In genomic region chr9:93507780-93508179, GRCh38 we compare ENCODE assay signal across 28 cellular contexts. TPM values are rescaled to one million over a fixed set of nuclear protein-coding genes. Genes with fewer than 3 reads are reported as not detected.
DNase-seq lines count a peak whose midpoint lies in the region; ATAC-seq and TF ChIP-seq lines count a peak whose summit lies in the region.
"Had no signal": no experiment of that assay in that cellular context is flagged by ENCODE, and none has a peak within 500 bp of the region (broad histone marks: within the 10 kb centered on the region; RNA-seq: fewer than 3 reads in every experiment).

No MANE protein-coding gene starts in this region.

- intact Hi-C loops in uterus (cut with DNase I; ENCODE audit: low total_unique reads), result no loop called here
- intact Hi-C loops in posterior vena cava (cut with DNase I), result no loop called here

- H3K36me3 ChIP-seq in uterus, result no peaks in the 10 kb centered on the region
- H3K36me3 ChIP-seq: ovary, right atrium auricular region, vagina had no signal

- no peaks in the 10 kb centered on the region for H3K27me3 Mint-ChIP-seq in stimulated activated naive CD8-positive, alpha-beta T cell treated with anti-CD3 and anti-CD28 coated beads, Interleukin-15, amount 100 ng/mL, for 72 hours
- no peaks in the 10 kb centered on the region for H3K27me3 Mint-ChIP-seq in activated CD8-positive, alpha-beta T cell treated with anti-CD3 and anti-CD28 coated beads, Interleukin-2, amount 10 ng/mL, durations not matched to agents 7 days and 5 days (ENCODE audit: low read depth)
- no peaks in the 10 kb centered on the region for H3K27me3 Mint-ChIP-seq in immature natural killer cell (ENCODE audit: low read depth in 3 of 3)
- H3K27me3 Mint-ChIP-seq: naive thymus-derived CD4-positive, alpha-beta T cell had no signal

- POLR2A ChIA-PET in activated CD8-positive, alpha-beta T cell treated with anti-CD3 and anti-CD28 coated beads, Interleukin-2, amount 10 ng/mL, durations not matched to agents 7 days and 5 days (lab: Charles Lee), result no interaction called here

- H3K36me3 Mint-ChIP-seq in activated CD8-positive, alpha-beta T cell treated with anti-CD3 and anti-CD28 coated beads, Interleukin-2, amount 10 ng/mL, durations not matched to agents 7 days and 5 days (ENCODE audit: low read depth), result peaks cover 36% of the 10 kb centered on the region
- H3K36me3 Mint-ChIP-seq in immature natural killer cell, result peaks cover 0 to 3% (median 0%) of the 10 kb centered on the region in 3 donors

- peaks cover 64% of the 10 kb centered on the region for H3K4me1 Mint-ChIP-seq in stimulated activated naive CD8-positive, alpha-beta T cell treated with anti-CD3 and anti-CD28 coated beads, Interleukin-15, amount 100 ng/mL, for 72 hours
- H3K4me1 Mint-ChIP-seq in activated CD8-positive, alpha-beta T cell treated with anti-CD3 and anti-CD28 coated beads, Interleukin-2, amount 10 ng/mL, durations not matched to agents 7 days and 5 days (ENCODE audit: low read depth), result peaks cover 36% of the 10 kb centered on the region
- H3K4me1 Mint-ChIP-seq in immature natural killer cell, result peaks cover 74 to 91% of the 10 kb centered on the region in 2 donors

- H3K4me3 Mint-ChIP-seq in stimulated activated naive CD8-positive, alpha-beta T cell treated with anti-CD3 and anti-CD28 coated beads, Interleukin-15, amount 100 ng/mL, for 72 hours, result no peak overlapping the region
- no peak overlapping the region for H3K4me3 Mint-ChIP-seq in activated CD8-positive, alpha-beta T cell treated with anti-CD3 and anti-CD28 coated beads, Interleukin-2, amount 10 ng/mL, durations not matched to agents 7 days and 5 days
- H3K4me3 Mint-ChIP-seq in immature natural killer cell, result no peak overlapping the region
- H3K4me3 Mint-ChIP-seq: activated T-cell treated with anti-CD3 and anti-CD28 coated beads, Interleukin-2, amount 50 U/mL, for 4 hours; T-helper 1 cell treated with Interleukin-12 subunit alpha and Interleukin-12 subunit beta and Interleukin-4 antibody, amounts not matched to agents 30 μg/mL and 1 μg/mL, for 36 hours had no signal

- no peaks in the 10 kb centered on the region for H3K4me1 ChIP-seq in uterus
- H3K4me1 ChIP-seq: foreskin keratinocyte had no signal

- CTCF ChIA-PET in activated CD8-positive, alpha-beta T cell treated with anti-CD3 and anti-CD28 coated beads, Interleukin-2, amount 10 ng/mL, durations not matched to agents 7 days and 5 days (lab: Charles Lee), result interaction anchor here (3.4 kb wide), 1 partner anchor 59 kb away, joined by 14 read pairs; no protein-coding TSS in a partner anchor

- TF ChIP-seq CTCF in uterus (IDR thresholded peaks at IDR 0.05), result no peak

- no peak for DNase-seq in stimulated activated naive CD8-positive, alpha-beta T cell treated with anti-CD3 and anti-CD28 coated beads, Interleukin-15, amount 100 ng/mL, for 72 hours
- no peak for DNase-seq in stimulated activated naive CD8-positive, alpha-beta T cell treated with anti-CD3 and anti-CD28 coated beads, Interleukin-15, Interleukin-2, amounts not matched to agents 100 U/mL and 50 U/mL, for 24 hours
- peak; percentile 17 for DNase-seq in activated CD8-positive, alpha-beta T cell treated with anti-CD3 and anti-CD28 coated beads, Interleukin-2, amount 10 ng/mL, durations not matched to agents 7 days and 5 days
- no peak for DNase-seq in immature natural killer cell
- DNase-seq in uterus, result no peak
- no peak for DNase-seq in posterior vena cava (ENCODE audit: low spot score)
- DNase-seq: activated T-cell treated with anti-CD3 and anti-CD28 coated beads, Interleukin-2, amount 50 U/mL, for 4 hours; body of pancreas; effector CD4-positive, alpha-beta T cell; foreskin keratinocyte; GM23248; left lung; MG63; naive thymus-derived CD4-positive, alpha-beta T cell; NCI-H1436; NCI-H2107; NCI-H446; NCI-H82; ovary; testis had no signal

- H3K27ac Mint-ChIP-seq in stimulated activated naive CD8-positive, alpha-beta T cell treated with anti-CD3 and anti-CD28 coated beads, Interleukin-15, amount 100 ng/mL, for 72 hours, result peak overlapping the region; percentile 26 to 81
- peak overlapping the region; percentile 27 for H3K27ac Mint-ChIP-seq in activated CD8-positive, alpha-beta T cell treated with anti-CD3 and anti-CD28 coated beads, Interleukin-2, amount 10 ng/mL, durations not matched to agents 7 days and 5 days
- peak overlapping the region in 5 of 6 donors; percentile 23 to 70 (median 45) for H3K27ac Mint-ChIP-seq in immature natural killer cell
- H3K27ac Mint-ChIP-seq: T-helper 1 cell treated with Interleukin-12 subunit alpha and Interleukin-12 subunit beta and Interleukin-4 antibody, amounts not matched to agents 30 μg/mL and 1 μg/mL, for 36 hours had no signal

- no peaks in the 10 kb centered on the region for H3K9me3 Mint-ChIP-seq in stimulated activated naive CD8-positive, alpha-beta T cell treated with anti-CD3 and anti-CD28 coated beads, Interleukin-15, amount 100 ng/mL, for 72 hours
- H3K9me3 Mint-ChIP-seq in activated CD8-positive, alpha-beta T cell treated with anti-CD3 and anti-CD28 coated beads, Interleukin-2, amount 10 ng/mL, durations not matched to agents 7 days and 5 days (ENCODE audit: insufficient read depth), result no peaks in the 10 kb centered on the region
- no peaks in the 10 kb centered on the region for H3K9me3 Mint-ChIP-seq in immature natural killer cell
- H3K9me3 Mint-ChIP-seq: activated T-cell treated with anti-CD3 and anti-CD28 coated beads, Interleukin-2, amount 50 U/mL, for 4 hours; naive thymus-derived CD4-positive, alpha-beta T cell; T-helper 1 cell treated with Interleukin-12 subunit alpha and Interleukin-12 subunit beta and Interleukin-4 antibody, amounts not matched to agents 30 μg/mL and 1 μg/mL, for 36 hours had no signal

- H3K27me3 ChIP-seq in uterus, result no peaks in the 10 kb centered on the region
- H3K27me3 ChIP-seq: body of pancreas, foreskin keratinocyte, left lung, MG63, ovary, right atrium auricular region, testis, vagina had no signal

- no peaks in the 10 kb centered on the region for H3K9me3 ChIP-seq in uterus
- H3K9me3 ChIP-seq: body of pancreas, left lung, MG63, ovary, right atrium auricular region, testis, vagina had no signal

- peak; percentile 52 for ATAC-seq in stimulated activated naive CD8-positive, alpha-beta T cell treated with anti-CD3 and anti-CD28 coated beads, Interleukin-15, amount 100 ng/mL, for 72 hours
- ATAC-seq in stimulated activated naive CD8-positive, alpha-beta T cell treated with anti-CD3 and anti-CD28 coated beads, Interleukin-15, Interleukin-2, amounts not matched to agents 100 U/mL and 50 U/mL, for 24 hours, result no peak
- ATAC-seq in activated CD8-positive, alpha-beta T cell treated with anti-CD3 and anti-CD28 coated beads, Interleukin-2, amount 10 ng/mL, durations not matched to agents 7 days and 5 days, result no peak
- ATAC-seq in GM21825 (IDR thresholded peaks at IDR 0.05; ENCODE audit: unreplicated experiment), result no peak
- ATAC-seq: body of pancreas; esophagus mucosa; foreskin keratinocyte; left lung; naive thymus-derived CD4-positive, alpha-beta T cell had no signal

- no peak for TF ChIP-seq POLR2A in uterus (IDR thresholded peaks at IDR 0.05)

- H3K4me3 ChIP-seq in uterus, result no peak overlapping the region
- H3K4me3 ChIP-seq: body of pancreas, GM23248, left lung, MG63, ovary, right atrium auricular region, SK-N-MC, testis, vagina had no signal

- no peak overlapping the region for H3K27ac ChIP-seq in uterus
- H3K27ac ChIP-seq: body of pancreas, C4-2B, foreskin keratinocyte, GM23248, ovary, right atrium auricular region, SK-N-MC, testis, VCaP had no signal

RNA-seq across cellular contexts. Expression of gene FAM120AOS, which starts 54.4 kb away (rescaled TPM):
- total RNA-seq in activated CD8-positive, alpha-beta T cell treated with anti-CD3 and anti-CD28 coated beads, Interleukin-2, amount 10 ng/mL, durations not matched to agents 7 days and 5 days, result 10 to 100 TPM; 35.1 to 36.5 TPM
- polyA plus RNA-seq in immature natural killer cell, result 100 to 1,000 TPM in 1 of 3 donors, 10 to 100 TPM in 2; 52.5 to 109 (median 67.4) TPM
- total RNA-seq in uterus (10 to 100 TPM in 3 of 4 donors, 1 to 10 TPM in 1; 8.5 to 45.2 (median 39.1) TPM), posterior vena cava (10 to 100 TPM; 31.5 to 44.0 TPM)

RNA-seq across cellular contexts. Expression of gene FAM120A, which starts 56.3 kb away (rescaled TPM):
- total RNA-seq in activated CD8-positive, alpha-beta T cell treated with anti-CD3 and anti-CD28 coated beads, Interleukin-2, amount 10 ng/mL, durations not matched to agents 7 days and 5 days, result 100 to 1,000 TPM; 139 to 141 TPM
- 10 to 100 TPM in 1 of 3 donors, 1 to 10 TPM in 2; 6.2 to 16.0 (median 6.9) TPM for polyA plus RNA-seq in immature natural killer cell
- total RNA-seq in uterus (100 to 1,000 TPM in 2 of 4 donors, 10 to 100 TPM in 2; 36.8 to 110 (median 103) TPM), posterior vena cava (10 to 100 TPM; 94.8 TPM)
